ENCODE assay signal across 1 cellular context in the genomic region with DNA sequence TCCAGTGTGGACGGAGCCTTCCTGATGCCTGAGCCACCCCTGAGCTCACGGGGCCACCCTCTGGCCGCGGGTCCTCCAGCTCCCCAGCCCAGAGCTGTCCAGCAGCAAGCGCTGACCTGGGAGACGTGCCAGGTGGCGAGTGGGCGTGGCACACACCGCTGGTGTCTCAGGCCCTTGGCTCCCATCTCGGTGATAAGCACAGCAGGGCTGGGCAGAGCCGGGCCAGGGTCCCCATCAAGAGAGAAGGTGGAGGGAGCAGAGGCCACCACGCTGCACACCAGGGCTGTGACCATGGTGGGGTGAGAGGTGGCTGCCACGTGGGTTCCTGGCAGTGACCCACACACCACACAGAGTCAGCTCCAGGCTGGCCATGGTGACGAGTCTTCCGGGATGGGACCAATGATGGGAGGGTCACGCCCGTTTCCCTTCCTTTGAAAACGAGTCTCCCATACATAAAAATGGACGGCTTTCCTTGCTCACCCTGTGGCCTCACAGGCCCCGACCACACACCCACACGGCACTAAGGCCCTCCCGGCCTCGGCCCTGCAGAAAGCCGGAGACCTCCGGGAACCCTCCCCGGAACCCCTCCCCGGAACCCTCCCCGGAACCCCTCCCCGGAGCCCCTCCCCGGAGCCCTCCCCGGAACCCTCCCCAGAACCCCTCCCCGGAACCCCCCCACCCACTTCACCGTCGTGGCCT.
TF ChIP-seq lines count a peak whose summit lies in the region.

No MANE protein-coding gene starts in this region.

TF ChIP-seq in HepG2, 621 proteins besides CTCF, POLR2A, EP300 and RAD21 (continued from another document and continues in another):
- TF ChIP-seq, protein P1, sequence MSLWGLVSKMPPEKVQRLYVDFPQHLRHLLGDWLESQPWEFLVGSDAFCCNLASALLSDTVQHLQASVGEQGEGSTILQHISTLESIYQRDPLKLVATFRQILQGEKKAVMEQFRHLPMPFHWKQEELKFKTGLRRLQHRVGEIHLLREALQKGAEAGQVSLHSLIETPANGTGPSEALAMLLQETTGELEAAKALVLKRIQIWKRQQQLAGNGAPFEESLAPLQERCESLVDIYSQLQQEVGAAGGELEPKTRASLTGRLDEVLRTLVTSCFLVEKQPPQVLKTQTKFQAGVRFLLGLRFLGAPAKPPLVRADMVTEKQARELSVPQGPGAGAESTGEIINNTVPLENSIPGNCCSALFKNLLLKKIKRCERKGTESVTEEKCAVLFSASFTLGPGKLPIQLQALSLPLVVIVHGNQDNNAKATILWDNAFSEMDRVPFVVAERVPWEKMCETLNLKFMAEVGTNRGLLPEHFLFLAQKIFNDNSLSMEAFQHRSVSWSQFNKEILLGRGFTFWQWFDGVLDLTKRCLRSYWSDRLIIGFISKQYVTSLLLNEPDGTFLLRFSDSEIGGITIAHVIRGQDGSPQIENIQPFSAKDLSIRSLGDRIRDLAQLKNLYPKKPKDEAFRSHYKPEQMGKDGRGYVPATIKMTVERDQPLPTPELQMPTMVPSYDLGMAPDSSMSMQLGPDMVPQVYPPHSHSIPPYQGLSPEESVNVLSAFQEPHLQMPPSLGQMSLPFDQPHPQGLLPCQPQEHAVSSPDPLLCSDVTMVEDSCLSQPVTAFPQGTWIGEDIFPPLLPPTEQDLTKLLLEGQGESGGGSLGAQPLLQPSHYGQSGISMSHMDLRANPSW (CRISPR knock-in tag; IDR thresholded peaks at IDR 0.05; ENCODE audit: borderline replicate concordance) = no peak
- TF ChIP-seq HNRNPK (IDR thresholded peaks at IDR 0.05; ENCODE audit: low read depth, low read length, poor library complexity, severe bottlenecking) (peak; percentile 6), TMF1 (CRISPR knock-in tag; IDR thresholded peaks at IDR 0.05; ENCODE audit: low read depth) (no peak), IRX3 (CRISPR knock-in tag; IDR thresholded peaks at IDR 0.05; ENCODE audit: borderline replicate concordance, low read depth) (0 out of 2 replicates have a peak, but pooled peaks have one; percentile 45), MIER3 (CRISPR knock-in tag; IDR thresholded peaks at IDR 0.05; ENCODE audit: borderline replicate concordance) (no peak), NFIB (CRISPR knock-in tag; IDR thresholded peaks at IDR 0.05; ENCODE audit: borderline replicate concordance) (no peak), ZBTB20 (CRISPR knock-in tag; IDR thresholded peaks at IDR 0.05; ENCODE audit: borderline replicate concordance, low read depth) (0 out of 2 replicates have a peak, but pooled peaks have one; percentile 44), PHF21A (CRISPR knock-in tag; IDR thresholded peaks at IDR 0.05) (no peak), AKAP8 (CRISPR knock-in tag; IDR thresholded peaks at IDR 0.05) (peak; percentile 96; the same call in 1 of the 2 replicates), ZNF382 (CRISPR knock-in tag; IDR thresholded peaks at IDR 0.05; ENCODE audit: borderline replicate concordance) (no peak), GFI1 (CRISPR knock-in tag; IDR thresholded peaks at IDR 0.05; ENCODE audit: borderline replicate concordance) (no peak; the same call in 1 of the 2 replicates), HHEX (CRISPR knock-in tag; IDR thresholded peaks at IDR 0.05) (no peak), SRSF1 (optimal IDR thresholded peaks at IDR 0.05; ENCODE audit: low read depth, low read length) (no peak), HDAC1 (CRISPR knock-in tag; IDR thresholded peaks at IDR 0.05) (peak; percentile 63), HNF4G (IDR thresholded peaks at IDR 0.05; ENCODE audit: borderline replicate concordance, low read depth, low read length) (no peak), HNF4G (CRISPR knock-in tag; IDR thresholded peaks at IDR 0.05; ENCODE audit: borderline replicate concordance, low read depth) (no peak), XRCC5 (optimal IDR thresholded peaks at IDR 0.05; ENCODE audit: low read length) (peak; percentile 75), HCFC1 (IDR thresholded peaks at IDR 0.05; ENCODE audit: low read depth, low read length) (no peak), ZKSCAN5 (CRISPR knock-in tag; IDR thresholded peaks at IDR 0.05) (no peak), RFX5 (IDR thresholded peaks at IDR 0.05; ENCODE audit: low read depth, low read length) (no peak), MLLT10 (CRISPR knock-in tag; IDR thresholded peaks at IDR 0.05) (no peak), NFYB (CRISPR knock-in tag; IDR thresholded peaks at IDR 0.05) (no peak), MED8 (CRISPR knock-in tag; IDR thresholded peaks at IDR 0.05; ENCODE audit: insufficient replicate concordance) (no peak)
- TF ChIP-seq, protein P2, sequence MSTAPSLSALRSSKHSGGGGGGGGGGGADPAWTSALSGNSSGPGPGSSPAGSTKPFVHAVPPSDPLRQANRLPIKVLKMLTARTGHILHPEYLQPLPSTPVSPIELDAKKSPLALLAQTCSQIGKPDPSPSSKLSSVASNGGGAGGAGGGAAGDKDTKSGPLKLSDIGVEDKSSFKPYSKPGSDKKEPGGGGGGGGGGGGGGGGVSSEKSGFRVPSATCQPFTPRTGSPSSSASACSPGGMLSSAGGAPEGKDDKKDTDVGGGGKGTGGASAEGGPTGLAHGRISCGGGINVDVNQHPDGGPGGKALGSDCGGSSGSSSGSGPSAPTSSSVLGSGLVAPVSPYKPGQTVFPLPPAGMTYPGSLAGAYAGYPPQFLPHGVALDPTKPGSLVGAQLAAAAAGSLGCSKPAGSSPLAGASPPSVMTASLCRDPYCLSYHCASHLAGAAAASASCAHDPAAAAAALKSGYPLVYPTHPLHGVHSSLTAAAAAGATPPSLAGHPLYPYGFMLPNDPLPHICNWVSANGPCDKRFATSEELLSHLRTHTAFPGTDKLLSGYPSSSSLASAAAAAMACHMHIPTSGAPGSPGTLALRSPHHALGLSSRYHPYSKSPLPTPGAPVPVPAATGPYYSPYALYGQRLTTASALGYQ (CRISPR knock-in tag; IDR thresholded peaks at IDR 0.05) = no peak
- TF ChIP-seq, protein P3, sequence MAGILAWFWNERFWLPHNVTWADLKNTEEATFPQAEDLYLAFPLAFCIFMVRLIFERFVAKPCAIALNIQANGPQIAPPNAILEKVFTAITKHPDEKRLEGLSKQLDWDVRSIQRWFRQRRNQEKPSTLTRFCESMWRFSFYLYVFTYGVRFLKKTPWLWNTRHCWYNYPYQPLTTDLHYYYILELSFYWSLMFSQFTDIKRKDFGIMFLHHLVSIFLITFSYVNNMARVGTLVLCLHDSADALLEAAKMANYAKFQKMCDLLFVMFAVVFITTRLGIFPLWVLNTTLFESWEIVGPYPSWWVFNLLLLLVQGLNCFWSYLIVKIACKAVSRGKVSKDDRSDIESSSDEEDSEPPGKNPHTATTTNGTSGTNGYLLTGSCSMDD (CRISPR knock-in tag; IDR thresholded peaks at IDR 0.05) = peak; percentile 61; the same call in 1 of the 2 replicates
- TF ChIP-seq, protein P4, sequence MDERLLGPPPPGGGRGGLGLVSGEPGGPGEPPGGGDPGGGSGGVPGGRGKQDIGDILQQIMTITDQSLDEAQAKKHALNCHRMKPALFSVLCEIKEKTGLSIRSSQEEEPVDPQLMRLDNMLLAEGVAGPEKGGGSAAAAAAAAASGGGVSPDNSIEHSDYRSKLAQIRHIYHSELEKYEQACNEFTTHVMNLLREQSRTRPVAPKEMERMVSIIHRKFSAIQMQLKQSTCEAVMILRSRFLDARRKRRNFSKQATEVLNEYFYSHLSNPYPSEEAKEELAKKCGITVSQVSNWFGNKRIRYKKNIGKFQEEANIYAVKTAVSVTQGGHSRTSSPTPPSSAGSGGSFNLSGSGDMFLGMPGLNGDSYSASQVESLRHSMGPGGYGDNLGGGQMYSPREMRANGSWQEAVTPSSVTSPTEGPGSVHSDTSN (CRISPR knock-in tag; IDR thresholded peaks at IDR 0.05) = no peak
- TF ChIP-seq, protein P5, sequence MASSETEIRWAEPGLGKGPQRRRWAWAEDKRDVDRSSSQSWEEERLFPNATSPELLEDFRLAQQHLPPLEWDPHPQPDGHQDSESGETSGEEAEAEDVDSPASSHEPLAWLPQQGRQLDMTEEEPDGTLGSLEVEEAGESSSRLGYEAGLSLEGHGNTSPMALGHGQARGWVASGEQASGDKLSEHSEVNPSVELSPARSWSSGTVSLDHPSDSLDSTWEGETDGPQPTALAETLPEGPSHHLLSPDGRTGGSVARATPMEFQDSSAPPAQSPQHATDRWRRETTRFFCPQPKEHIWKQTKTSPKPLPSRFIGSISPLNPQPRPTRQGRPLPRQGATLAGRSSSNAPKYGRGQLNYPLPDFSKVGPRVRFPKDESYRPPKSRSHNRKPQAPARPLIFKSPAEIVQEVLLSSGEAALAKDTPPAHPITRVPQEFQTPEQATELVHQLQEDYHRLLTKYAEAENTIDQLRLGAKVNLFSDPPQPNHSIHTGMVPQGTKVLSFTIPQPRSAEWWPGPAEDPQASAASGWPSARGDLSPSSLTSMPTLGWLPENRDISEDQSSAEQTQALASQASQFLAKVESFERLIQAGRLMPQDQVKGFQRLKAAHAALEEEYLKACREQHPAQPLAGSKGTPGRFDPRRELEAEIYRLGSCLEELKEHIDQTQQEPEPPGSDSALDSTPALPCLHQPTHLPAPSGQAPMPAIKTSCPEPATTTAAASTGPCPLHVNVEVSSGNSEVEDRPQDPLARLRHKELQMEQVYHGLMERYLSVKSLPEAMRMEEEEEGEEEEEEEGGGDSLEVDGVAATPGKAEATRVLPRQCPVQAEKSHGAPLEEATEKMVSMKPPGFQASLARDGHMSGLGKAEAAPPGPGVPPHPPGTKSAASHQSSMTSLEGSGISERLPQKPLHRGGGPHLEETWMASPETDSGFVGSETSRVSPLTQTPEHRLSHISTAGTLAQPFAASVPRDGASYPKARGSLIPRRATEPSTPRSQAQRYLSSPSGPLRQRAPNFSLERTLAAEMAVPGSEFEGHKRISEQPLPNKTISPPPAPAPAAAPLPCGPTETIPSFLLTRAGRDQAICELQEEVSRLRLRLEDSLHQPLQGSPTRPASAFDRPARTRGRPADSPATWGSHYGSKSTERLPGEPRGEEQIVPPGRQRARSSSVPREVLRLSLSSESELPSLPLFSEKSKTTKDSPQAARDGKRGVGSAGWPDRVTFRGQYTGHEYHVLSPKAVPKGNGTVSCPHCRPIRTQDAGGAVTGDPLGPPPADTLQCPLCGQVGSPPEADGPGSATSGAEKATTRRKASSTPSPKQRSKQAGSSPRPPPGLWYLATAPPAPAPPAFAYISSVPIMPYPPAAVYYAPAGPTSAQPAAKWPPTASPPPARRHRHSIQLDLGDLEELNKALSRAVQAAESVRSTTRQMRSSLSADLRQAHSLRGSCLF (CRISPR knock-in tag; IDR thresholded peaks at IDR 0.05; ENCODE audit: borderline replicate concordance) = no peak
- TF ChIP-seq, protein P6, sequence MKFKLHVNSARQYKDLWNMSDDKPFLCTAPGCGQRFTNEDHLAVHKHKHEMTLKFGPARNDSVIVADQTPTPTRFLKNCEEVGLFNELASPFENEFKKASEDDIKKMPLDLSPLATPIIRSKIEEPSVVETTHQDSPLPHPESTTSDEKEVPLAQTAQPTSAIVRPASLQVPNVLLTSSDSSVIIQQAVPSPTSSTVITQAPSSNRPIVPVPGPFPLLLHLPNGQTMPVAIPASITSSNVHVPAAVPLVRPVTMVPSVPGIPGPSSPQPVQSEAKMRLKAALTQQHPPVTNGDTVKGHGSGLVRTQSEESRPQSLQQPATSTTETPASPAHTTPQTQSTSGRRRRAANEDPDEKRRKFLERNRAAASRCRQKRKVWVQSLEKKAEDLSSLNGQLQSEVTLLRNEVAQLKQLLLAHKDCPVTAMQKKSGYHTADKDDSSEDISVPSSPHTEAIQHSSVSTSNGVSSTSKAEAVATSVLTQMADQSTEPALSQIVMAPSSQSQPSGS (CRISPR knock-in tag; IDR thresholded peaks at IDR 0.05) = 0 out of 2 replicates have a peak, but pooled peaks have one; percentile 26
- TF ChIP-seq, protein P7, sequence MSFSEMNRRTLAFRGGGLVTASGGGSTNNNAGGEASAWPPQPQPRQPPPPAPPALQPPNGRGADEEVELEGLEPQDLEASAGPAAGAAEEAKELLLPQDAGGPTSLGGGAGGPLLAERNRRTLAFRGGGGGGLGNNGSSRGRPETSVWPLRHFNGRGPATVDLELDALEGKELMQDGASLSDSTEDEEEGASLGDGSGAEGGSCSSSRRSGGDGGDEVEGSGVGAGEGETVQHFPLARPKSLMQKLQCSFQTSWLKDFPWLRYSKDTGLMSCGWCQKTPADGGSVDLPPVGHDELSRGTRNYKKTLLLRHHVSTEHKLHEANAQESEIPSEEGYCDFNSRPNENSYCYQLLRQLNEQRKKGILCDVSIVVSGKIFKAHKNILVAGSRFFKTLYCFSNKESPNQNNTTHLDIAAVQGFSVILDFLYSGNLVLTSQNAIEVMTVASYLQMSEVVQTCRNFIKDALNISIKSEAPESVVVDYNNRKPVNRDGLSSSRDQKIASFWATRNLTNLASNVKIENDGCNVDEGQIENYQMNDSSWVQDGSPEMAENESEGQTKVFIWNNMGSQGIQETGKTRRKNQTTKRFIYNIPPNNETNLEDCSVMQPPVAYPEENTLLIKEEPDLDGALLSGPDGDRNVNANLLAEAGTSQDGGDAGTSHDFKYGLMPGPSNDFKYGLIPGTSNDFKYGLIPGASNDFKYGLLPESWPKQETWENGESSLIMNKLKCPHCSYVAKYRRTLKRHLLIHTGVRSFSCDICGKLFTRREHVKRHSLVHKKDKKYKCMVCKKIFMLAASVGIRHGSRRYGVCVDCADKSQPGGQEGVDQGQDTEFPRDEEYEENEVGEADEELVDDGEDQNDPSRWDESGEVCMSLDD (CRISPR knock-in tag; IDR thresholded peaks at IDR 0.05; ENCODE audit: borderline replicate concordance) = no peak
- TF ChIP-seq, protein P8, sequence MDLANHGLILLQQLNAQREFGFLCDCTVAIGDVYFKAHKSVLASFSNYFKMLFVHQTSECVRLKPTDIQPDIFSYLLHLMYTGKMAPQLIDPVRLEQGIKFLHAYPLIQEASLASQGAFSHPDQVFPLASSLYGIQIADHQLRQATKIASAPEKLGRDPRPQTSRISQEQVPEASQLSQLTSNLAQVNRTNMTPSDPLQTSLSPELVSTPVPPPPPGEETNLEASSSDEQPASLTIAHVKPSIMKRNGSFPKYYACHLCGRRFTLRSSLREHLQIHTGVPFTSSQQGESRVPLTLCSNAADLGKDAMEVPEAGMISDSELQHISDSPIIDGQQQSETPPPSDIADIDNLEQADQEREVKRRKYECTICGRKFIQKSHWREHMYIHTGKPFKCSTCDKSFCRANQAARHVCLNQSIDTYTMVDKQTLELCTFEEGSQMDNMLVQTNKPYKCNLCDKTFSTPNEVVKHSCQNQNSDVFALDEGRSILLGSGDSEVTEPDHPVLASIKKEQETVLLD (CRISPR knock-in tag; IDR thresholded peaks at IDR 0.05; ENCODE audit: low read depth) = no peak
- TF ChIP-seq, protein P9, sequence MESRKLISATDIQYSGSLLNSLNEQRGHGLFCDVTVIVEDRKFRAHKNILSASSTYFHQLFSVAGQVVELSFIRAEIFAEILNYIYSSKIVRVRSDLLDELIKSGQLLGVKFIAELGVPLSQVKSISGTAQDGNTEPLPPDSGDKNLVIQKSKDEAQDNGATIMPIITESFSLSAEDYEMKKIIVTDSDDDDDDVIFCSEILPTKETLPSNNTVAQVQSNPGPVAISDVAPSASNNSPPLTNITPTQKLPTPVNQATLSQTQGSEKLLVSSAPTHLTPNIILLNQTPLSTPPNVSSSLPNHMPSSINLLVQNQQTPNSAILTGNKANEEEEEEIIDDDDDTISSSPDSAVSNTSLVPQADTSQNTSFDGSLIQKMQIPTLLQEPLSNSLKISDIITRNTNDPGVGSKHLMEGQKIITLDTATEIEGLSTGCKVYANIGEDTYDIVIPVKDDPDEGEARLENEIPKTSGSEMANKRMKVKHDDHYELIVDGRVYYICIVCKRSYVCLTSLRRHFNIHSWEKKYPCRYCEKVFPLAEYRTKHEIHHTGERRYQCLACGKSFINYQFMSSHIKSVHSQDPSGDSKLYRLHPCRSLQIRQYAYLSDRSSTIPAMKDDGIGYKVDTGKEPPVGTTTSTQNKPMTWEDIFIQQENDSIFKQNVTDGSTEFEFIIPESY (CRISPR knock-in tag; IDR thresholded peaks at IDR 0.05) = peak; percentile 90
